Comparison of ENCODE assay signal across 8 cellular contexts in genomic region chr5:72848474-72849428, GRCh38. TPM values are rescaled to one million over a fixed set of nuclear protein-coding genes. Genes with fewer than 3 reads are reported as not detected.
DNase-seq lines count a peak whose midpoint lies in the region; ATAC-seq and TF ChIP-seq lines count a peak whose summit lies in the region.

No MANE protein-coding gene starts in this region.

- H3K27ac Mint-ChIP-seq in activated CD8-positive, alpha-beta T cell treated with anti-CD3 and anti-CD28 coated beads, Interleukin-2, amount 10 ng/mL, durations not matched to agents 7 days and 5 days = peak overlapping the region; percentile 99
- H3K27ac Mint-ChIP-seq in mesothelial cell of epicardium = peak overlapping the region; percentile 98

- CTCF ChIA-PET in activated CD8-positive, alpha-beta T cell treated with anti-CD3 and anti-CD28 coated beads, Interleukin-2, amount 10 ng/mL, durations not matched to agents 7 days and 5 days (lab: Charles Lee) = interaction anchor here (0.6 to 2.6 kb wide), 7 partner anchors 15 to 648 kb away, joined by 3 to 24 read pairs (median 4); partner anchors contain the start of gene TNPO1

- no peaks in the 10 kb centered on the region for H3K9me3 ChIP-seq in HAP-1
- H3K9me3 ChIP-seq in MM.1S (replicated peaks; ENCODE audit: insufficient read depth, low read length) = no peaks in the 10 kb centered on the region
- no peaks in the 10 kb centered on the region for H3K9me3 ChIP-seq in effector memory CD4-positive, alpha-beta T cell (ENCODE audit: control insufficient read depth, low read length)

- peak overlapping the region; percentile 94 for H3K27ac ChIP-seq in MM.1S (ENCODE audit: low read length)
- H3K27ac ChIP-seq in effector memory CD4-positive, alpha-beta T cell (ENCODE audit: insufficient read depth, low read length, poor library complexity, severe bottlenecking) = peak overlapping the region; percentile 83

- H3K4me1 ChIP-seq in HAP-1 (peaks cover 25% of the 10 kb centered on the region), MM.1S (ENCODE audit: low read length) (peaks cover 17% of the 10 kb centered on the region)
- peaks cover 28% of the 10 kb centered on the region for H3K4me1 ChIP-seq in effector memory CD4-positive, alpha-beta T cell (ENCODE audit: control insufficient read depth, insufficient read depth, low read length, poor library complexity, severe bottlenecking)

- peak overlapping the region; percentile 81 for H2AFZ ChIP-seq in MM.1S (ENCODE audit: low read length)

- H3K4me3 Mint-ChIP-seq in activated CD8-positive, alpha-beta T cell treated with anti-CD3 and anti-CD28 coated beads, Interleukin-2, amount 10 ng/mL, durations not matched to agents 7 days and 5 days = peak overlapping the region; percentile 98
- peak overlapping the region; percentile 98 for H3K4me3 Mint-ChIP-seq in mesothelial cell of epicardium

- POLR2A ChIA-PET in activated CD8-positive, alpha-beta T cell treated with anti-CD3 and anti-CD28 coated beads, Interleukin-2, amount 10 ng/mL, durations not matched to agents 7 days and 5 days (lab: Charles Lee) = interaction anchor here (0.6 to 2.9 kb wide), 3 partner anchors 21 to 1085 kb away, joined by 3 to 20 read pairs (median 5); partner anchors contain the start of gene TNPO1

- no peaks in the 10 kb centered on the region for H3K9me3 Mint-ChIP-seq in activated CD8-positive, alpha-beta T cell treated with anti-CD3 and anti-CD28 coated beads, Interleukin-2, amount 10 ng/mL, durations not matched to agents 7 days and 5 days (ENCODE audit: insufficient read depth)
- H3K9me3 Mint-ChIP-seq in mesothelial cell of epicardium = no peaks in the 10 kb centered on the region

- H3F3A ChIP-seq in MM.1S (ENCODE audit: insufficient read depth, low read length) = peaks cover 21% of the 10 kb centered on the region

- peaks cover 44% of the 10 kb centered on the region for H3K4me1 Mint-ChIP-seq in activated CD8-positive, alpha-beta T cell treated with anti-CD3 and anti-CD28 coated beads, Interleukin-2, amount 10 ng/mL, durations not matched to agents 7 days and 5 days (ENCODE audit: low read depth)
- peaks cover 54% of the 10 kb centered on the region for H3K4me1 Mint-ChIP-seq in mesothelial cell of epicardium

- H3K36me3 ChIP-seq in HAP-1 (replicated peaks) (peaks cover 29% of the 10 kb centered on the region), MM.1S (replicated peaks; ENCODE audit: insufficient read depth, low read length) (peaks cover 18% of the 10 kb centered on the region)
- H3K36me3 ChIP-seq in effector memory CD4-positive, alpha-beta T cell (ENCODE audit: control insufficient read depth, insufficient read depth, low read length) = peaks cover 5% of the 10 kb centered on the region

- in situ Hi-C loops in HAP-1 (cut with MboI; ENCODE audit: low sequenced_read_pairs) = no loop called here

- peak; percentile 3 for DNase-seq in NCI-H1105 (lab: John Stamatoyannopoulos, UW)
- DNase-seq in NCI-H1105 treated with DMSO at 0.1 percent for 48 hours (lab: John Stamatoyannopoulos, UW) = no peak
- peak; percentile 33 to 72 for DNase-seq in HAP-1 (ENCODE audit: low spot score in 2 of 2)
- DNase-seq in MM.1S = peak; percentile 58
- peak; percentile 62 for DNase-seq in activated CD8-positive, alpha-beta T cell treated with anti-CD3 and anti-CD28 coated beads, Interleukin-2, amount 10 ng/mL, durations not matched to agents 7 days and 5 days
- DNase-seq in effector memory CD4-positive, alpha-beta T cell = peak; percentile 17 to 31 (median 18)
- DNase-seq in mesothelial cell of epicardium (ENCODE audit: low spot score in 2 of 2, unreplicated experiment in 2 of 2) = peak; percentile 37 to 73
- DNase-seq in stimulated activated CD8-positive, alpha-beta memory T cell treated with anti-CD3 and anti-CD28 coated beads, Interleukin-15, amount 100 ng/mL, for 48 hours (ENCODE audit: low read depth in 2 of 2) = peak; percentile 33 to 37

- H3K9me2 ChIP-seq in MM.1S (replicated peaks; ENCODE audit: insufficient read depth, low read length) = no peaks in the 10 kb centered on the region

- peaks cover 2% of the 10 kb centered on the region for H3K27me3 Mint-ChIP-seq in activated CD8-positive, alpha-beta T cell treated with anti-CD3 and anti-CD28 coated beads, Interleukin-2, amount 10 ng/mL, durations not matched to agents 7 days and 5 days (ENCODE audit: low read depth)
- H3K27me3 Mint-ChIP-seq in mesothelial cell of epicardium (ENCODE audit: low read depth) = no peaks in the 10 kb centered on the region

- H3K27me3 ChIP-seq in HAP-1 (ENCODE audit: low read depth) = no peaks in the 10 kb centered on the region
- no peaks in the 10 kb centered on the region for H3K27me3 ChIP-seq in MM.1S (replicated peaks; ENCODE audit: insufficient read depth, low read length)
- no peaks in the 10 kb centered on the region for H3K27me3 ChIP-seq in effector memory CD4-positive, alpha-beta T cell (replicated peaks; ENCODE audit: control insufficient read depth, insufficient read depth, low read length, poor library complexity, severe bottlenecking)

- peaks cover 59% of the 10 kb centered on the region for H3K79me2 ChIP-seq in MM.1S (ENCODE audit: low read length)

- peak overlapping the region; percentile 79 for H3K4me2 ChIP-seq in MM.1S (ENCODE audit: low read depth, low read length)

- peak; percentile 59 for ATAC-seq in activated CD8-positive, alpha-beta T cell treated with anti-CD3 and anti-CD28 coated beads, Interleukin-2, amount 10 ng/mL, durations not matched to agents 7 days and 5 days

- H3K4me3 ChIP-seq in HAP-1 = peak overlapping the region; percentile 97
- peak overlapping the region; percentile 93 for H3K4me3 ChIP-seq in MM.1S (ENCODE audit: low read length)
- H3K4me3 ChIP-seq in effector memory CD4-positive, alpha-beta T cell (ENCODE audit: insufficient read depth, low read depth, low read length, poor library complexity, severe bottlenecking) = peak overlapping the region; percentile 97

- H4K20me1 ChIP-seq in MM.1S (ENCODE audit: insufficient read depth, low read length) = peaks cover 22% of the 10 kb centered on the region; the same call in 1 of the 2 replicates

- peak overlapping the region; percentile 96 for H3K9ac ChIP-seq in MM.1S (ENCODE audit: low read length)

- H3K36me3 Mint-ChIP-seq in activated CD8-positive, alpha-beta T cell treated with anti-CD3 and anti-CD28 coated beads, Interleukin-2, amount 10 ng/mL, durations not matched to agents 7 days and 5 days (ENCODE audit: low read depth) = peaks cover 37% of the 10 kb centered on the region
- H3K36me3 Mint-ChIP-seq in mesothelial cell of epicardium = peaks cover 13% of the 10 kb centered on the region

- TF ChIP-seq CTCF in MM.1S (IDR thresholded peaks at IDR 0.05; ENCODE audit: low read length) (no peak), mesothelial cell of epicardium (IDR thresholded peaks at IDR 0.05; ENCODE audit: unreplicated experiment) (no peak)

RNA-seq across cellular contexts. Expression of gene TNPO1, which starts 32.3 kb away (rescaled TPM):
- total RNA-seq in activated CD8-positive, alpha-beta T cell treated with anti-CD3 and anti-CD28 coated beads, Interleukin-2, amount 10 ng/mL, durations not matched to agents 7 days and 5 days = 10 to 100 TPM; 75.9 to 90.2 TPM
- total RNA-seq in mesothelial cell of epicardium = 127 to 141 TPM (median 135 TPM) in 3 replicates
